In the genomic region with DNA sequence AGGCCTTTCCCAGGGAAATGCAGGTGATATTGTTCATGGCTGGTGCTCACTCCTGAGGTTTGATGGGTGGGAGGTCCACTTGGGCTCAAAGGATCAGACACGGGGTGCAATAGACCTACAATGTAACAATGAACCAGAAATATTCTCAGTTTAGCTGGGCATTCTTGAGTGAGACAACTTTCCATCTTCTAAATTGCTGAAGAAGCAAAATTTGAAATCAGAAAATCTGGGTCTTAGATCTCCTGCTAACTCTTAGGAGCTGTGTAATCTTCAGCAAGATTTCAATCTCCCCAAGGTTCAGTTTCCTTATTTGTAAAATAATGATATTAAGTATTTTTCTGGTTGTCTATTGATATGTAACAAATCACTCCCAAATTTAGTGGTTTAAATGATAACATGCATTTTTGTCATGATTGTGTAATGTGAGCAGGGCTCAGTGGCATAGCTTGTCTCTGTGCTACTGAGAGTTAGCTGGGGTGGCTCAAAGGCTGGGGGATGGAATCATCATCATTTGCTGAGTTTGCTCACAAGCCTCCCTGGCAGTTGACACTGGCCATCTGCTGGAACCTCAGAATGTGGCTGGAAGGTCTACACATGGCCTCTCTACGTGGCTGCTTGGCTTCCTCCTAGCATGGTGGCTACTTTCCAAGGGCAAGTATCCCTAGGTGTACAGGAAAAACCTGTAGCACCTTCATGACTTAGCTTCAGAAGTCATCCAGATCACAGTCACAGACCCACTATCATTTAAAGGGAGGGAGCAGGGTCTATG, we compare ENCODE assay signal across 29 cellular contexts.
"Had no signal": no experiment of that assay in that cellular context is flagged by ENCODE, and none has a peak within 500 bp of the region (broad histone marks: within the 10 kb centered on the region; RNA-seq: fewer than 3 reads in every experiment).

No MANE protein-coding gene starts in this region.

- H3K36me3 Mint-ChIP-seq: activated naive CD4-positive, alpha-beta T cell treated with anti-CD3 and anti-CD28 coated beads, Interleukin-2, amount 50 U/mL, for 24 hours; activated naive CD8-positive, alpha-beta T cell treated with anti-CD3 and anti-CD28 coated beads for 36 hours; WTC11 had no signal

- H3K27me3 Mint-ChIP-seq: activated CD4-positive, alpha-beta memory T cell treated with anti-CD3 and anti-CD28 coated beads, Interleukin-2, amount 10 ng/mL, durations not matched to agents 7 days and 5 days; activated CD4-positive, alpha-beta T cell treated with anti-CD3 and anti-CD28 coated beads, Interleukin-2, amount 10 ng/mL, durations not matched to agents 7 days and 5 days; activated naive CD4-positive, alpha-beta T cell treated with anti-CD3 and anti-CD28 coated beads, Interleukin-2, amount 50 U/mL, for 24 hours had no signal

- H3K9me3 ChIP-seq: adrenal gland, body of pancreas, esophagus squamous epithelium, gastroesophageal sphincter, heart right ventricle had no signal

- H3K9me3 Mint-ChIP-seq: activated CD4-positive, alpha-beta memory T cell treated with anti-CD3 and anti-CD28 coated beads, Interleukin-2, amount 10 ng/mL, durations not matched to agents 7 days and 5 days; activated CD4-positive, alpha-beta T cell treated with anti-CD3 and anti-CD28 coated beads, Interleukin-2, amount 10 ng/mL, durations not matched to agents 7 days and 5 days; activated naive CD4-positive, alpha-beta T cell treated with anti-CD3 and anti-CD28 coated beads for 36 hours; activated naive CD4-positive, alpha-beta T cell treated with anti-CD3 and anti-CD28 coated beads, Interleukin-2, amount 50 U/mL, for 24 hours; activated naive CD8-positive, alpha-beta T cell treated with anti-CD3 and anti-CD28 coated beads for 36 hours; activated naive CD8-positive, alpha-beta T cell treated with anti-CD3 and anti-CD28 coated beads, Interleukin-2, amount 50 U/mL, for 24 hours; activated T-cell treated with anti-CD3 and anti-CD28 coated beads, Interleukin-2, amount 50 U/mL, for 4 hours; activated T-helper 1 cell treated with anti-CD3 and anti-CD28 coated beads, Interleukin-12 subunit alpha, Interleukin-12 subunit beta, Interleukin-2, Interleukin-4 antibody, amounts not matched to agents 30 ng/mL and 10 ng/mL and 1 ng/mL, durations not matched to agents 14 hours and 24 hours and 36 hours; activated T-helper 2 cell treated with anti-CD3 and anti-CD28 coated beads, Interferon-gamma antibody, Interleukin-2, Interleukin-4, amounts not matched to agents 10 μg/mL and 5 μg/mL and 100 μg/mL, durations not matched to agents 14 hours and 24 hours and 36 hours; WTC11 had no signal

- H3K36me3 ChIP-seq: adrenal gland, esophagus squamous epithelium, gastroesophageal sphincter, heart right ventricle had no signal

- H3K4me3 Mint-ChIP-seq: activated CD4-positive, alpha-beta memory T cell treated with anti-CD3 and anti-CD28 coated beads, Interleukin-2, amount 10 ng/mL, durations not matched to agents 7 days and 5 days; activated CD4-positive, alpha-beta T cell treated with anti-CD3 and anti-CD28 coated beads, Interleukin-2, amount 10 ng/mL, durations not matched to agents 7 days and 5 days; activated naive CD4-positive, alpha-beta T cell treated with anti-CD3 and anti-CD28 coated beads for 36 hours; activated naive CD4-positive, alpha-beta T cell treated with anti-CD3 and anti-CD28 coated beads, Interleukin-2, amount 50 U/mL, for 24 hours; activated naive CD8-positive, alpha-beta T cell treated with anti-CD3 and anti-CD28 coated beads for 36 hours; activated naive CD8-positive, alpha-beta T cell treated with anti-CD3 and anti-CD28 coated beads, Interleukin-2, amount 50 U/mL, for 24 hours; activated T-cell treated with anti-CD3 and anti-CD28 coated beads, Interleukin-2, amount 50 U/mL, for 4 hours; activated T-helper 1 cell treated with anti-CD3 and anti-CD28 coated beads, Interleukin-12 subunit alpha, Interleukin-12 subunit beta, Interleukin-2, Interleukin-4 antibody, amounts not matched to agents 30 ng/mL and 10 ng/mL and 1 ng/mL, durations not matched to agents 14 hours and 24 hours and 36 hours; WTC11 had no signal

- H3K27me3 ChIP-seq: adrenal gland, body of pancreas, esophagus squamous epithelium, gastroesophageal sphincter, heart right ventricle had no signal

- ATAC-seq: activated naive CD8-positive, alpha-beta T cell treated with anti-CD3 and anti-CD28 coated beads, Interleukin-2, amount 50 U/mL, for 24 hours; activated T-cell treated with anti-CD3 and anti-CD28 coated beads, Interleukin-2, amount 50 U/mL, for 4 hours; body of pancreas; gastroesophageal sphincter; heart right ventricle; WTC11 had no signal

- H3K4me1 ChIP-seq: adrenal gland, body of pancreas, esophagus squamous epithelium, gastroesophageal sphincter, heart right ventricle had no signal

- DNase-seq: activated CD4-positive, alpha-beta memory T cell treated with anti-CD3 and anti-CD28 coated beads, Interleukin-2, amount 10 ng/mL, durations not matched to agents 7 days and 5 days; activated CD4-positive, alpha-beta T cell treated with anti-CD3 and anti-CD28 coated beads for 1 hour; activated CD4-positive, alpha-beta T cell treated with anti-CD3 and anti-CD28 coated beads for 4 hours; activated CD4-positive, alpha-beta T cell treated with anti-CD3 and anti-CD28 coated beads, Interleukin-2, amount 10 ng/mL, durations not matched to agents 7 days and 5 days; activated CD4-positive, alpha-beta T cell treated with anti-CD3 and anti-CD28 coated beads, Interleukin-2, amount 50 U/mL, for 4 hours; activated effector memory CD4-positive, alpha-beta T cell treated with anti-CD3 and anti-CD28 coated beads, Interleukin-2, amount 50 U/mL, for 16 hours; activated naive CD4-positive, alpha-beta T cell treated with anti-CD3 and anti-CD28 coated beads for 36 hours; activated naive CD8-positive, alpha-beta T cell treated with anti-CD3 and anti-CD28 coated beads for 36 hours; activated naive CD8-positive, alpha-beta T cell treated with anti-CD3 and anti-CD28 coated beads, Interleukin-2, amount 50 U/mL, for 24 hours; activated T-cell treated with anti-CD3 and anti-CD28 coated beads, Interleukin-2, amount 50 U/mL, for 4 hours; adrenal gland; amygdala; aorta; body of pancreas; cortex of kidney; effector CD8-positive, alpha-beta T cell; esophagus squamous epithelium; foreskin melanocyte; heart right ventricle; T-helper 2 cell had no signal

- H3K27ac Mint-ChIP-seq: activated CD4-positive, alpha-beta memory T cell treated with anti-CD3 and anti-CD28 coated beads, Interleukin-2, amount 10 ng/mL, durations not matched to agents 7 days and 5 days; activated CD4-positive, alpha-beta T cell treated with anti-CD3 and anti-CD28 coated beads, Interleukin-2, amount 10 ng/mL, durations not matched to agents 7 days and 5 days; activated naive CD4-positive, alpha-beta T cell treated with anti-CD3 and anti-CD28 coated beads for 36 hours; activated naive CD4-positive, alpha-beta T cell treated with anti-CD3 and anti-CD28 coated beads, Interleukin-2, amount 50 U/mL, for 24 hours; activated naive CD8-positive, alpha-beta T cell treated with anti-CD3 and anti-CD28 coated beads for 36 hours; activated naive CD8-positive, alpha-beta T cell treated with anti-CD3 and anti-CD28 coated beads, Interleukin-2, amount 50 U/mL, for 24 hours; activated T-helper 1 cell treated with anti-CD3 and anti-CD28 coated beads, Interleukin-12 subunit alpha, Interleukin-12 subunit beta, Interleukin-2, Interleukin-4 antibody, amounts not matched to agents 30 ng/mL and 10 ng/mL and 1 ng/mL, durations not matched to agents 14 hours and 24 hours and 36 hours; activated T-helper 2 cell treated with anti-CD3 and anti-CD28 coated beads, Interferon-gamma antibody, Interleukin-2, Interleukin-4, amounts not matched to agents 10 μg/mL and 5 μg/mL and 100 μg/mL, durations not matched to agents 14 hours and 24 hours and 36 hours; WTC11 had no signal

- H3K4me1 Mint-ChIP-seq: activated CD4-positive, alpha-beta memory T cell treated with anti-CD3 and anti-CD28 coated beads, Interleukin-2, amount 10 ng/mL, durations not matched to agents 7 days and 5 days; activated CD4-positive, alpha-beta T cell treated with anti-CD3 and anti-CD28 coated beads, Interleukin-2, amount 10 ng/mL, durations not matched to agents 7 days and 5 days; activated naive CD4-positive, alpha-beta T cell treated with anti-CD3 and anti-CD28 coated beads, Interleukin-2, amount 50 U/mL, for 24 hours; activated naive CD8-positive, alpha-beta T cell treated with anti-CD3 and anti-CD28 coated beads for 36 hours; activated naive CD8-positive, alpha-beta T cell treated with anti-CD3 and anti-CD28 coated beads, Interleukin-2, amount 50 U/mL, for 24 hours; WTC11 had no signal

- H3K4me3 ChIP-seq: adrenal gland, body of pancreas, esophagus squamous epithelium, gastroesophageal sphincter, heart right ventricle had no signal

- H3K27ac ChIP-seq: adrenal gland, body of pancreas, epithelial cell of prostate, esophagus squamous epithelium, gastroesophageal sphincter, heart right ventricle had no signal

- FAIRE-seq: colon, endometrium, endothelial cell of umbilical vein had no signal
